Comparison of ENCODE assay signal across 8 cellular contexts in the genomic region with DNA sequence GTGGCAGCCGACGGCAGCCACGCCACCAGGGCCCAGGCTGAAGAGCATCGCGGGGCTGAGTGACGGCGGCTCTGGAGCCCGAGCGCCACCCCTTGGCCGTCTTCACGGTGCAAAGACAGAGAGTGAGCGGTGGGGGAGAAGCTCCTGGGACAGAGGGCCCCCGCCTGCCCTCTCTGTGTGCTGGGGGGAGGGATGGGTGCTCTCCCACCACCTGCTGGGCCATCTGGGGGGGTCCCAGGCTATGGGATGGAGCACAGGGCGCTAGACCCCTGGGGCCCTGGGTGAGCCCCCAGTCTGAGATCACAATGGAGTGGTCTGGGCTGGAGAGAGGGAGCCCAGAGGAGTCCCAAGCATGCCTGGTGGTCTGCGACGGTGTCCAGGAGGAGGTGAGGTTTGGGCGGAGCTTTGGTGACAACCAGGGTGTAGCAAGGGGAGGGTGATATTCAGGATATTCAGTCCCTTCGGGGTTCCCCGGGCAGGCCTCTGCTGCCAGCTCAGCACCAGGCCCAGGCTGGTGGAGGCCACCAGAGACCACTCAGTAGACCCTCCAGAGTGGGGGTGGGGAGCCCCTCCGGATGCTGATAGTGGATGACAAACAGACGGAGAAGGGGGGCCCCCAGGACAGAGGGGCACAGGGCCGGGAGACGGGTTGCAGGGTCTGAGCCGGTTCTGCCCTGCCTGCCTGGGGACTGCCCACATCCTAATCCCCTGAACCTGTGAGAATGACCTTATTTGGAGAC.
DNase-seq lines count a peak whose midpoint lies in the region; FAIRE-seq and TF ChIP-seq lines count a peak whose summit lies in the region.

No MANE protein-coding gene starts in this region.

- TF ChIP-seq RAD21 in H1 (IDR thresholded peaks at IDR 0.05 in 1 of 2, conservative IDR thresholded peaks at IDR 0.05 in 1 of 2; ENCODE audit: low read depth in 2 of 2, low read length in 2 of 2): peak; percentile 88 to 90

- H3K4me2 ChIP-seq in H1 (ENCODE audit: insufficient read depth in 1 of 2, low read depth in 2 of 2, low read length in 2 of 2) (no peak overlapping the region), smooth muscle cell (no peak overlapping the region)

- no peak for TF ChIP-seq POLR2A in H1 (IDR thresholded peaks at IDR 0.05; ENCODE audit: control extremely low read depth in 1 of 2, low read depth in 2 of 2, low read length in 2 of 2)

- no peaks in the 10 kb centered on the region for H3K36me3 ChIP-seq in H1 (ENCODE audit: control insufficient read depth in 2 of 4, insufficient read depth in 4 of 4, low read length in 3 of 4)
- no peaks in the 10 kb centered on the region for H3K36me3 ChIP-seq in smooth muscle cell (ENCODE audit: low read depth)

- H3K4me1 Mint-ChIP-seq in activated CD4-positive, alpha-beta T cell treated with anti-CD3 and anti-CD28 coated beads, Interleukin-2, amount 10 ng/mL, durations not matched to agents 24 days and 14 days: peaks cover 9% of the 10 kb centered on the region

- no peak overlapping the region for H4K5ac ChIP-seq in H1 (ENCODE audit: insufficient read length, low read depth, low read length)

- no peak for FAIRE-seq in H1 (lab: Jason Lieb, UNC)

- H3K9ac ChIP-seq in H1 (replicated peaks in 1 of 4; ENCODE audit: extremely low read depth in 1 of 4, low read depth in 3 of 4, low read length in 3 of 4): no peak overlapping the region
- H3K9ac ChIP-seq in smooth muscle cell (ENCODE audit: low read depth): no peak overlapping the region

- H2AFZ ChIP-seq in H1 (ENCODE audit: low read length) (no peak overlapping the region), smooth muscle cell (ENCODE audit: low read depth) (no peak overlapping the region)

- no peak overlapping the region for H3K14ac ChIP-seq in H1 (ENCODE audit: insufficient read length)

- 0 out of 2 replicates have a peak, but pooled peaks cover under 1% of the 10 kb centered on the region for H3K79me1 ChIP-seq in H1 (ENCODE audit: low read depth, low read length)

- in situ Hi-C loops in GM13976 (cut with MboI; ENCODE audit: low sequenced_read_pairs, unreplicated experiment): no loop called here

- peaks cover 16 to 44% (median 38%) of the 10 kb centered on the region in 4 experiments for H3K27me3 ChIP-seq in H1 (replicated peaks in 1 of 4; ENCODE audit: control insufficient read depth in 3 of 4, extremely low read depth in 1 of 4, insufficient read depth in 3 of 4, low read length in 3 of 4)
- H3K27me3 ChIP-seq in smooth muscle cell (ENCODE audit: low read depth): no peaks in the 10 kb centered on the region

- peak overlapping the region; percentile 36 for H3K27ac Mint-ChIP-seq in activated CD4-positive, alpha-beta T cell treated with anti-CD3 and anti-CD28 coated beads, Interleukin-2, amount 10 ng/mL, durations not matched to agents 24 days and 14 days

- no peak overlapping the region for H3K4me3 ChIP-seq in H1 (ENCODE audit: extremely low read depth in 1 of 4, insufficient read depth in 2 of 4, low read depth in 3 of 4, low read length in 4 of 4)
- H3K4me3 ChIP-seq in smooth muscle cell: no peak overlapping the region

- H3K27ac ChIP-seq in H1 (ENCODE audit: low read depth, low read length): no peak overlapping the region
- no peak overlapping the region for H3K27ac ChIP-seq in smooth muscle cell (ENCODE audit: low read depth)
- no peak overlapping the region for H3K27ac ChIP-seq in caudate nucleus (ENCODE audit: low read depth, low read length)

- no peaks in the 10 kb centered on the region for H3K9me3 Mint-ChIP-seq in activated CD4-positive, alpha-beta T cell treated with anti-CD3 and anti-CD28 coated beads, Interleukin-2, amount 10 ng/mL, durations not matched to agents 24 days and 14 days

- H3K36me3 Mint-ChIP-seq in activated CD4-positive, alpha-beta T cell treated with anti-CD3 and anti-CD28 coated beads, Interleukin-2, amount 10 ng/mL, durations not matched to agents 24 days and 14 days (ENCODE audit: low read depth): no peaks in the 10 kb centered on the region

- CTCF ChIA-PET in H1 (lab: Charles Lee; ENCODE audit: partially characterized antibody): interaction anchor here (0.6 to 5.3 kb wide), 35 partner anchors 12 to 1350 kb away, joined by 3 to 69 read pairs (median 4); no protein-coding TSS in a partner anchor

- WGBS in H1 (ENCODE audit: extremely low coverage in 1 of 2, insufficient coverage in 1 of 2, insufficient read length in 1 of 2, insufficient replicate concordance in 2 of 2, low coverage in 1 of 2, low lambda C conversion rate in 2 of 2, missing lambda C conversion rate in 1 of 2), 2 experiments: 54% methylated on average over 22 of the region's 24 CpGs; no CpG with 5 or more reads in 1 of the 2 experiments
- 49% methylated on average over 23 of the region's 24 CpGs for WGBS in smooth muscle cell (ENCODE audit: low lambda C conversion rate)

- H3K56ac ChIP-seq in H1 (replicated peaks; ENCODE audit: insufficient read length, low read depth, low read length): no peak overlapping the region

- no peak overlapping the region for H2BK5ac ChIP-seq in H1 (ENCODE audit: low read depth, low read length)

- H3K4me1 ChIP-seq in H1 (replicated peaks in 1 of 4; ENCODE audit: control insufficient read depth in 3 of 4, insufficient read depth in 4 of 4, low read length in 3 of 4) (peaks cover 0 to 12% (median 4%) of the 10 kb centered on the region in 4 experiments; a peak in 4 of 7 replicates), smooth muscle cell (ENCODE audit: low read depth) (peaks cover 3% of the 10 kb centered on the region)

- TF ChIP-seq CTCF in H1 (IDR thresholded peaks at IDR 0.05; ENCODE audit: control extremely low read depth in 1 of 3, insufficient read depth in 1 of 3, low read depth in 1 of 3, low read length in 3 of 3) (peak; percentile 76 to 85 (median 76)), smooth muscle cell (IDR thresholded peaks at IDR 0.05; ENCODE audit: borderline replicate concordance, insufficient read depth, poor library complexity, severe bottlenecking) (peak; percentile 50), GM13976 (IDR thresholded peaks at IDR 0.05; ENCODE audit: borderline replicate concordance, control extremely low read depth, extremely low read depth, insufficient read depth, missing control alignments) (no peak)

- no peak for DNase-seq in activated CD4-positive, alpha-beta T cell treated with anti-CD3 and anti-CD28 coated beads, Interleukin-2, amount 10 ng/mL, durations not matched to agents 24 days and 14 days
- no peak for DNase-seq in activated CD4-positive, alpha-beta T cell treated with anti-CD3 and anti-CD28 coated beads, Interleukin-2, amount 50 U/mL, for 4 hours
- DNase-seq in NCI-H2107 treated with DMSO at 0.1 percent for 48 hours (lab: John Stamatoyannopoulos, UW; ENCODE audit: unreplicated experiment) (peak; percentile 38), H1 (ENCODE audit: low read depth in 1 of 2, low spot score in 2 of 2) (peak in 1 of 2 experiments; percentile 72), smooth muscle cell (lab: John Stamatoyannopoulos, UW; ENCODE audit: unreplicated experiment) (no peak), HCEC 1CT (no peak), GM13976 (ENCODE audit: low spot score) (no peak), caudate nucleus (lab: John Stamatoyannopoulos, UW) (no peak)

- H2AK5ac ChIP-seq in H1 (ENCODE audit: low read depth, low read length): 0 out of 2 replicates have a peak overlapping the region, but pooled peaks have one; percentile 13

- peaks cover 0 to 15% of the 10 kb centered on the region in 2 experiments for H4K20me1 ChIP-seq in H1 (replicated peaks in 1 of 2; ENCODE audit: control insufficient read depth in 1 of 2, insufficient read depth in 2 of 2, low read length in 2 of 2)
- H4K20me1 ChIP-seq in smooth muscle cell (ENCODE audit: low read depth): no peaks in the 10 kb centered on the region

- TF ChIP-seq EP300 in H1 (IDR thresholded peaks at IDR 0.05; ENCODE audit: borderline replicate concordance in 1 of 2, low read depth in 2 of 2, low read length in 2 of 2): no peak

- H4K91ac ChIP-seq in H1 (replicated peaks; ENCODE audit: insufficient read length, low read length): no peak overlapping the region

- H3K9me3 ChIP-seq in H1 (ENCODE audit: insufficient read depth in 2 of 2, low read depth in 1 of 2, low read length in 1 of 2) (no peaks in the 10 kb centered on the region), smooth muscle cell (replicated peaks; ENCODE audit: low read depth) (no peaks in the 10 kb centered on the region)

- no peak overlapping the region for H2BK15ac ChIP-seq in H1 (ENCODE audit: low read length)

- H3K23me2 ChIP-seq in H1 (ENCODE audit: low read depth, low read length): peaks cover 10% of the 10 kb centered on the region; the same call in 1 of the 2 replicates

- no peak overlapping the region for H4K8ac ChIP-seq in H1 (ENCODE audit: extremely low read depth, insufficient read depth, low read length)

- no peak overlapping the region for H3K23ac ChIP-seq in H1 (ENCODE audit: insufficient read length)

- H2BK20ac ChIP-seq in H1 (ENCODE audit: low read length): no peak overlapping the region

- no peak overlapping the region for H3K4ac ChIP-seq in H1 (replicated peaks; ENCODE audit: insufficient read length, low read depth, low read length)

- POLR2A ChIA-PET in H1 (lab: Charles Lee; ENCODE audit: partially characterized antibody): interaction anchor here (0.9 kb wide), 1 partner anchor 293 kb away, joined by 3 read pairs; no protein-coding TSS in a partner anchor

- no peak overlapping the region for H3K18ac ChIP-seq in H1 (ENCODE audit: extremely low read depth, low read length)

- no peaks in the 10 kb centered on the region for H3F3A ChIP-seq in smooth muscle cell (ENCODE audit: low read depth)

- peaks cover 4% of the 10 kb centered on the region for H3K27me3 Mint-ChIP-seq in activated CD4-positive, alpha-beta T cell treated with anti-CD3 and anti-CD28 coated beads, Interleukin-2, amount 10 ng/mL, durations not matched to agents 24 days and 14 days

- no peaks in the 10 kb centered on the region for H3K79me2 ChIP-seq in H1 (ENCODE audit: control insufficient read depth in 1 of 2, insufficient read depth in 2 of 2, low read length in 2 of 2)
- H3K79me2 ChIP-seq in smooth muscle cell (ENCODE audit: low read depth): no peaks in the 10 kb centered on the region

- H2BK12ac ChIP-seq in H1 (ENCODE audit: low read depth, low read length): no peak overlapping the region

- no peak overlapping the region for H2BK120ac ChIP-seq in H1 (replicated peaks; ENCODE audit: low read depth, low read length)

- intact Hi-C loops in activated CD4-positive, alpha-beta T cell treated with anti-CD3 and anti-CD28 coated beads, Interleukin-2, amount 10 ng/mL, durations not matched to agents 24 days and 14 days (cut with micrococcal nuclease): loop anchor here (10.0 kb wide), 1 partner anchor 1239 kb away; no protein-coding TSS in a partner anchor

- no peak overlapping the region for H3K4me3 Mint-ChIP-seq in activated CD4-positive, alpha-beta T cell treated with anti-CD3 and anti-CD28 coated beads, Interleukin-2, amount 10 ng/mL, durations not matched to agents 24 days and 14 days

TF ChIP-seq in H1, 55 proteins besides CTCF, POLR2A, EP300 and RAD21 (continues in another document):
- no peak for TF ChIP-seq TBP (IDR thresholded peaks at IDR 0.05; ENCODE audit: low read depth, low read length)
- 0 out of 2 replicates have a peak, but pooled peaks have one; percentile 29 for TF ChIP-seq CREB1 (IDR thresholded peaks at IDR 0.05)
- TF ChIP-seq KDM4A (IDR thresholded peaks at IDR 0.05; ENCODE audit: low read depth, low read length, severe bottlenecking): no peak
- TF ChIP-seq SIN3A (conservative IDR thresholded peaks at IDR 0.05 in 1 of 2, IDR thresholded peaks at IDR 0.05 in 1 of 2; ENCODE audit: low read depth in 1 of 2, low read length in 2 of 2): no peak
